Comparison of ENCODE assay signal across 25 cellular contexts in the genomic region with DNA sequence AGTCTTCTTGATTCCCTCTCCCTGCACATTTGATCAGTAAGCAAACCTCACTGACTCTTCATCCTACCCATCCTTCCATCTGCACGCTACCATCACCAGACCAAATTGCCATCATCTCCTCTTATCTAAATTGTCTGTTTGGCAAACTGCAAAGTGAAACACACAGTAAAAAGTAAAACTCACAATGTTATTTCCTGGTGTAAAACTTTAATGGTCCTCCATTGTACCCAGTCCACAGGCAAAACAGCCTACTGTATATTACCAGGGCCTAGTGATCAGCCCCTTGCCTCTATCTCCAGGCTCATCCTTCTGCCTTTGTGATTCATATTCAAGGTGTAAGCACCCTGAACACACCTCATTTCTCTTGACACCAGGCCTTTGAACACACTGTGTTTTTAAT.
"Had no signal": no experiment of that assay in that cellular context is flagged by ENCODE, and none has a peak within 500 bp of the region (broad histone marks: within the 10 kb centered on the region; RNA-seq: fewer than 3 reads in every experiment).

No MANE protein-coding gene starts in this region.

- H3K27me3 Mint-ChIP-seq: dendritic cell treated with granulocyte-macrophage colony-stimulating factor and Interleukin-4, amounts not matched to agents 40 ng/mL and 50 ng/mL, for 4 days; effector memory CD8-positive, alpha-beta T cell had no signal

- H3K4me3 ChIP-seq: colonic mucosa, coronary artery, dorsolateral prefrontal cortex, esophagus muscularis mucosa, esophagus squamous epithelium, gastrocnemius medialis, gastroesophageal sphincter, heart left ventricle, heart right ventricle had no signal

- H3K36me3 ChIP-seq: colonic mucosa, esophagus muscularis mucosa, esophagus squamous epithelium, gastrocnemius medialis, gastroesophageal sphincter, heart left ventricle, heart right ventricle had no signal

- H3K27ac Mint-ChIP-seq: dendritic cell treated with granulocyte-macrophage colony-stimulating factor and Interleukin-4, amounts not matched to agents 40 ng/mL and 50 ng/mL, for 4 days; effector memory CD8-positive, alpha-beta T cell; endodermal cell had no signal

- H3K4me1 ChIP-seq: colonic mucosa, esophagus muscularis mucosa, esophagus squamous epithelium, foreskin keratinocyte, gastrocnemius medialis, gastroesophageal sphincter, heart left ventricle, heart right ventricle had no signal

- H3K4me1 Mint-ChIP-seq: endodermal cell had no signal

- H3K27ac ChIP-seq: colonic mucosa, coronary artery, dorsolateral prefrontal cortex, epithelial cell of prostate, esophagus muscularis mucosa, esophagus squamous epithelium, foreskin keratinocyte, gastrocnemius medialis, gastroesophageal sphincter, heart left ventricle, heart right ventricle had no signal

- H3K9me3 Mint-ChIP-seq: dendritic cell treated with granulocyte-macrophage colony-stimulating factor and Interleukin-4, amounts not matched to agents 40 ng/mL and 50 ng/mL, for 4 days; effector memory CD8-positive, alpha-beta T cell; endodermal cell had no signal

- ATAC-seq: effector memory CD8-positive, alpha-beta T cell; esophagus mucosa; foreskin keratinocyte; gastrocnemius medialis; gastroesophageal sphincter; heart left ventricle; heart right ventricle had no signal

- H3K27me3 ChIP-seq: colonic mucosa, dorsolateral prefrontal cortex, esophagus muscularis mucosa, esophagus squamous epithelium, gastrocnemius medialis, gastroesophageal sphincter had no signal

- DNase-seq: colonic mucosa; cortex of kidney; dermis blood vessel endothelial cell; dorsolateral prefrontal cortex; effector CD4-positive, alpha-beta T cell; effector CD8-positive, alpha-beta T cell; effector memory CD4-positive, alpha-beta T cell; effector memory CD8-positive, alpha-beta T cell; endodermal cell; erythroblast; esophagus squamous epithelium; foreskin fibroblast; foreskin keratinocyte; foreskin melanocyte; gastrocnemius medialis; glutamatergic neuron; head of caudate nucleus; heart left ventricle; heart right ventricle had no signal

- H3K9me3 ChIP-seq: colonic mucosa, esophagus muscularis mucosa, esophagus squamous epithelium, gastrocnemius medialis, gastroesophageal sphincter, heart left ventricle, heart right ventricle had no signal

- H3K4me3 Mint-ChIP-seq: dendritic cell treated with granulocyte-macrophage colony-stimulating factor and Interleukin-4, amounts not matched to agents 40 ng/mL and 50 ng/mL, for 4 days; effector memory CD8-positive, alpha-beta T cell; endodermal cell had no signal
